In genomic region chr20:31681769-31682168, GRCh38 we compare ENCODE assay signal across 1 cellular context.
TF ChIP-seq lines count a peak whose summit lies in the region.

No MANE protein-coding gene starts in this region.

TF ChIP-seq in HCT116, 20 proteins besides CTCF, POLR2A, EP300 and RAD21 (continued from another document):
- TF ChIP-seq REST (IDR thresholded peaks at IDR 0.05; ENCODE audit: low read depth) (no peak), EZH2 (IDR thresholded peaks at IDR 0.05) (no peak), TCF7L2 (IDR thresholded peaks at IDR 0.05; ENCODE audit: borderline replicate concordance, extremely low read depth, insufficient read depth, insufficient read length) (no peak), FOSL1 (IDR thresholded peaks at IDR 0.05; ENCODE audit: low read depth) (no peak)
TF ChIP-seq in HCT116: peak in this region for 1.
